Comparison of ENCODE assay signal across 12 cellular contexts in genomic region chr1:246893205-246893939, GRCh38. TPM values are rescaled to one million over a fixed set of nuclear protein-coding genes. Genes with fewer than 3 reads are reported as not detected.
DNase-seq lines count a peak whose midpoint lies in the region; ATAC-seq and TF ChIP-seq lines count a peak whose summit lies in the region.
"Had no signal": no experiment of that assay in that cellular context is flagged by ENCODE, and none has a peak within 500 bp of the region (broad histone marks: within the 10 kb centered on the region; RNA-seq: fewer than 3 reads in every experiment).

No MANE protein-coding gene starts in this region.

- H4K20me1 ChIP-seq in MM.1S (ENCODE audit: insufficient read depth, low read length), result no peaks in the 10 kb centered on the region

- H2BK15ac ChIP-seq in mesenchymal stem cell (ENCODE audit: low read depth, poor library complexity, severe bottlenecking), result no peak overlapping the region

- ATAC-seq in GM21447 (IDR thresholded peaks at IDR 0.05; ENCODE audit: unreplicated experiment) (peak; percentile 64), HG03378 (IDR thresholded peaks at IDR 0.05; ENCODE audit: unreplicated experiment) (peak; percentile 57)
- ATAC-seq: SK-N-SH treated with all-trans-retinoic acid at 6 μM for 48 hours, WTC11 had no signal

- CTCF ChIA-PET in activated naive CD4-positive, alpha-beta T cell treated with anti-CD3 and anti-CD28 coated beads, Interleukin-2, amount 10 ng/mL, durations not matched to agents 7 days and 5 days (lab: Charles Lee), result no interaction called here

- no peaks in the 10 kb centered on the region for H3K27me3 ChIP-seq in mesenchymal stem cell (ENCODE audit: control insufficient read depth in 1 of 2, insufficient read depth in 1 of 2, low read length in 2 of 2)
- no peaks in the 10 kb centered on the region for H3K27me3 ChIP-seq in MM.1S (replicated peaks; ENCODE audit: insufficient read depth, low read length)

- H2AK5ac ChIP-seq in mesenchymal stem cell (ENCODE audit: low read length, severe bottlenecking), result no peak overlapping the region

- no peaks in the 10 kb centered on the region for H3K27me3 Mint-ChIP-seq in activated naive CD4-positive, alpha-beta T cell treated with anti-CD3 and anti-CD28 coated beads, Interleukin-2, amount 10 ng/mL, durations not matched to agents 7 days and 5 days

- no peak overlapping the region for H3K9ac ChIP-seq in mesenchymal stem cell (ENCODE audit: low read length)
- H3K9ac ChIP-seq in MM.1S (ENCODE audit: low read length), result no peak overlapping the region

- H3K4me3 ChIP-seq in mesenchymal stem cell (ENCODE audit: insufficient read depth in 1 of 2, low read depth in 1 of 2, low read length in 2 of 2) (no peak overlapping the region), MM.1S (ENCODE audit: low read length) (no peak overlapping the region)

- H3K4me2 ChIP-seq in mesenchymal stem cell (ENCODE audit: low read length, poor library complexity, severe bottlenecking), result no peak overlapping the region
- H3K4me2 ChIP-seq in MM.1S (ENCODE audit: low read depth, low read length), result no peak overlapping the region

- no peak overlapping the region for H4K91ac ChIP-seq in mesenchymal stem cell (ENCODE audit: low read length)

- no peaks in the 10 kb centered on the region for H3K9me2 ChIP-seq in MM.1S (replicated peaks; ENCODE audit: insufficient read depth, low read length)

- H3K14ac ChIP-seq in mesenchymal stem cell (ENCODE audit: low read length in 2 of 2), result no peak overlapping the region

- no peak overlapping the region for H3K23ac ChIP-seq in mesenchymal stem cell (ENCODE audit: low read length in 2 of 2)

- H2BK12ac ChIP-seq in mesenchymal stem cell (ENCODE audit: low read length in 2 of 2), result no peak overlapping the region

- no peaks in the 10 kb centered on the region for H3K9me3 Mint-ChIP-seq in activated naive CD4-positive, alpha-beta T cell treated with anti-CD3 and anti-CD28 coated beads, Interleukin-2, amount 10 ng/mL, durations not matched to agents 7 days and 5 days
- H3K9me3 Mint-ChIP-seq: WTC11 had no signal

- H3K4me1 Mint-ChIP-seq in activated naive CD4-positive, alpha-beta T cell treated with anti-CD3 and anti-CD28 coated beads, Interleukin-2, amount 10 ng/mL, durations not matched to agents 7 days and 5 days, result no peaks in the 10 kb centered on the region
- H3K4me1 Mint-ChIP-seq: WTC11 had no signal

- H3K27ac Mint-ChIP-seq in activated naive CD4-positive, alpha-beta T cell treated with anti-CD3 and anti-CD28 coated beads, Interleukin-2, amount 10 ng/mL, durations not matched to agents 7 days and 5 days, result peak overlapping the region; percentile 43
- H3K27ac Mint-ChIP-seq: WTC11 had no signal

- no peak overlapping the region for H3K4me3 Mint-ChIP-seq in activated naive CD4-positive, alpha-beta T cell treated with anti-CD3 and anti-CD28 coated beads, Interleukin-2, amount 10 ng/mL, durations not matched to agents 7 days and 5 days
- H3K4me3 Mint-ChIP-seq: WTC11 had no signal

- H3K4me1 ChIP-seq in mesenchymal stem cell (ENCODE audit: control insufficient read depth, insufficient read depth, low read depth, low read length) (no peaks in the 10 kb centered on the region), MM.1S (ENCODE audit: low read length) (no peaks in the 10 kb centered on the region)

- WGBS in mesenchymal stem cell, result 93% methylated on average over 3 of the region's 5 CpGs

- H2BK5ac ChIP-seq in mesenchymal stem cell (ENCODE audit: low read depth, low read length, poor library complexity, severe bottlenecking), result no peak overlapping the region

- peaks cover 51% of the 10 kb centered on the region for H3K36me3 Mint-ChIP-seq in activated naive CD4-positive, alpha-beta T cell treated with anti-CD3 and anti-CD28 coated beads, Interleukin-2, amount 10 ng/mL, durations not matched to agents 7 days and 5 days

- H3K9me3 ChIP-seq in mesenchymal stem cell (ENCODE audit: control insufficient read depth, low read length) (no peaks in the 10 kb centered on the region), MM.1S (replicated peaks; ENCODE audit: insufficient read depth, low read length) (no peaks in the 10 kb centered on the region)

- H3K18ac ChIP-seq in mesenchymal stem cell (ENCODE audit: low read depth in 1 of 2, low read length in 2 of 2), result no peak overlapping the region

- H3K4ac ChIP-seq in mesenchymal stem cell (ENCODE audit: low read depth in 1 of 2, low read length in 2 of 2), result no peak overlapping the region

- H3K79me1 ChIP-seq in mesenchymal stem cell (replicated peaks; ENCODE audit: low read length, poor library complexity, severe bottlenecking), result peaks cover 13% of the 10 kb centered on the region

- no peak for TF ChIP-seq CTCF in MM.1S (IDR thresholded peaks at IDR 0.05; ENCODE audit: low read length)

- H2BK120ac ChIP-seq in mesenchymal stem cell (ENCODE audit: low read depth, low read length), result no peak overlapping the region

- no peak overlapping the region for H4K8ac ChIP-seq in mesenchymal stem cell (ENCODE audit: low read length)

- peaks cover 22 to 94% of the 10 kb centered on the region in 2 experiments for H3K36me3 ChIP-seq in mesenchymal stem cell (ENCODE audit: control insufficient read depth in 1 of 2, insufficient read depth in 2 of 2, low read depth in 1 of 2, low read length in 2 of 2)
- H3K36me3 ChIP-seq in MM.1S (replicated peaks; ENCODE audit: insufficient read depth, low read length), result peaks cover 45% of the 10 kb centered on the region

- H3K27ac ChIP-seq in mesenchymal stem cell (ENCODE audit: low read length, poor library complexity, severe bottlenecking) (no peak overlapping the region), MM.1S (ENCODE audit: low read length) (no peak overlapping the region)

- DNase-seq in activated naive CD4-positive, alpha-beta T cell treated with anti-CD3 and anti-CD28 coated beads, Interleukin-2, amount 10 ng/mL, durations not matched to agents 7 days and 5 days, result no peak
- no peak for DNase-seq in activated naive CD4-positive, alpha-beta T cell (lab: John Stamatoyannopoulos, UW)
- DNase-seq in mesenchymal stem cell, result peak; percentile 18
- no peak for DNase-seq in MM.1S
- DNase-seq in germinal center (ENCODE audit: low spot score), result no peak
- no peak for DNase-seq in NCI-H526 treated with DMSO at 0.1 percent for 48 hours (lab: John Stamatoyannopoulos, UW)
- DNase-seq: activated gamma-delta T cell treated with Interleukin-2 at 50 U/mL for 16 hours, NCI-H2171 treated with DMSO at 0.1 percent for 48 hours had no signal

- H2AFZ ChIP-seq in mesenchymal stem cell (ENCODE audit: low read depth, low read length) (no peak overlapping the region), MM.1S (ENCODE audit: low read length) (no peak overlapping the region)

- H3K79me2 ChIP-seq in MM.1S (ENCODE audit: low read length), result peaks cover 4% of the 10 kb centered on the region; the same call in 1 of the 2 replicates

- no peaks in the 10 kb centered on the region for H3F3A ChIP-seq in MM.1S (ENCODE audit: insufficient read depth, low read length)

RNA-seq across cellular contexts. Expression of gene AHCTF1, which starts 38.4 kb away (rescaled TPM):
- polyA plus RNA-seq in mesenchymal stem cell (2013, experiment 1 of 2), result 14.6 TPM
- polyA plus RNA-seq in mesenchymal stem cell (2013, experiment 2 of 2), result 16.2 TPM
